ENCODE assay signal across 8 cellular contexts in the genomic region with DNA sequence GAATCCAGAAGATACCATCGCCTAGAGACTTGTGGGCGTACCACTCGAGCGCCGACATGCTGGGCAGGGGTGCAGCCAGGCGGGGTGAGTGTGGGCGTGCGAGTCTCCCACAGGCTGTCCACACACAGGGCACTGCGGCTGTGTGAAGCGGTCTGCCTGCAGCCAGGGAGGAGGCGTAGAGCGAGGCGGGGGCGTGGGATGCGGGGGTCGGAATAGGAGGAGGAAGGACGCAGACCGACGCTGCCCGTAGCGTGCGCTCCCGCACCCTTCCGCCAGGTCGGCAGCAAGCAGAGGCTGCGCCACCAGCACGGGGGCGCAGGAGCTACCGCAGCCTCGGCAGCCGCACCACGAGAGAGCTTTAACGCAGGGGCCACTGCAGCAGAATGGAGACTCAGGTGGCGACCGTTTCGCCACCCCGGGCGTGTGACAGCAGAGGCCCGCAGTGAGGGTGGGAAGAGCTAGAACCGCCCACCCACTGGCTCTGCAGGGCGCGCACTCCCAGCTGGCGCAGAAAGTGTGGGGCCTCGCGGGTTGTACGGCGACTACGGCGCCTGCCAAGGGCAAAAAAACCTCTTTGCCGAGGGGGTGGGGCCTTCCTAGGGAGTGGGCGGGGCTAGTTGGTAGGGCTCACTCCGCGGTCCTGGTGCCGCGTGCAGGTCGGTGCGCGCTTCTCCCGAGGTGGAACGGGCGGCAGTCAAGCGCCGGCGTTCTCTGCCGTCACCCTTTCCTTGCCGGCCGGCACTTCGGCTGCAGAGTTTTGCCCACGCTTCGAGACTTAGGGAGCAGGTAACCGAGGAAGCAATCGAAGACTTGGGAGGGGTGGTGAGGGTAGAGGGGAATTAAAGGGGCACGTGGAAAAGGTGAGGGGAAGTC. TPM values are rescaled to one million over a fixed set of nuclear protein-coding genes. Genes with fewer than 3 reads are reported as not detected.
DNase-seq lines count a peak whose midpoint lies in the region; ATAC-seq, FAIRE-seq and TF ChIP-seq lines count a peak whose summit lies in the region.

TSS of gene MBLAC2 (minus strand) at position 537 of the 873 bp plus-strand sequence. CDS start at position 58, 479 bp downstream.
A gene with protein sequence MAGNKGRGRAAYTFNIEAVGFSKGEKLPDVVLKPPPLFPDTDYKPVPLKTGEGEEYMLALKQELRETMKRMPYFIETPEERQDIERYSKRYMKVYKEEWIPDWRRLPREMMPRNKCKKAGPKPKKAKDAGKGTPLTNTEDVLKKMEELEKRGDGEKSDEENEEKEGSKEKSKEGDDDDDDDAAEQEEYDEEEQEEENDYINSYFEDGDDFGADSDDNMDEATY (plus strand): TSS at position 630 of the 873 bp plus-strand sequence. CDS start 10,704 bp downstream, outside the sequence.

- TF ChIP-seq CTCF in adrenal gland (IDR thresholded peaks at IDR 0.05) = peak; percentile 10 to 71 (median 62)
- TF ChIP-seq CTCF in heart right ventricle (IDR thresholded peaks at IDR 0.05) = peak in 7 of 9 donors; percentile 14 to 60 (median 50)
- peak; percentile 55 for TF ChIP-seq CTCF in upper lobe of right lung (IDR thresholded peaks at IDR 0.05)

- peak within 1 kb of the TSS; percentile 62 to 73 (median 70) for H3K4me3 ChIP-seq in adrenal gland
- H3K4me3 ChIP-seq in heart right ventricle = peak within 1 kb of the TSS; percentile 65 to 95 (median 82)
- H3K4me3 ChIP-seq in upper lobe of right lung = peak within 1 kb of the TSS; percentile 79

- peak; percentile 78 for DNase-seq in GM12891 (ENCODE audit: insufficient read length, low spot score)
- peak; percentile 84 for DNase-seq in NCI-H1105 treated with DMSO at 0.1 percent for 48 hours (lab: John Stamatoyannopoulos, UW)
- DNase-seq in SW 1271 (lab: John Stamatoyannopoulos, UW) = peak; percentile 87 to 96
- DNase-seq in adrenal gland = peak; percentile 93 to 96 (median 95)
- DNase-seq in heart right ventricle = peak; percentile 91 to 93
- DNase-seq in posterior vena cava (ENCODE audit: low spot score) = peak; percentile 97
- DNase-seq in upper lobe of right lung = peak; percentile 97

- intact Hi-C loops in adrenal gland (cut with DNase I) (no loop called here), heart right ventricle (cut with DNase I) (loop anchor here in 7 of 10 donors (1.0 to 10.0 kb wide), 5 partner anchors 34 to 67 kb away; partner anchors contain the start of genes LYSMD3 (in 7 of the 7) and CETN3 (in 2 of the 7)), posterior vena cava (cut with DNase I) (no loop called here), upper lobe of right lung (cut with DNase I) (no loop called here)

- ATAC-seq in HG02759 (IDR thresholded peaks at IDR 0.05; ENCODE audit: unreplicated experiment) (peak; percentile 90), heart right ventricle (peak; percentile 97 to 99 (median 98)), upper lobe of right lung (peak; percentile 97)

- H3K9me3 ChIP-seq in adrenal gland (replicated peaks in 1 of 3) (no peaks in the 10 kb centered on the region), heart right ventricle (peaks cover 0 to 2% (median 0%) of the 10 kb centered on the region in 11 donors), upper lobe of right lung (no peaks in the 10 kb centered on the region)

- H3K27me3 ChIP-seq in adrenal gland (no peaks in the 10 kb centered on the region), heart right ventricle (no peaks in the 10 kb centered on the region), upper lobe of right lung (no peaks in the 10 kb centered on the region)

- peak; percentile 95 for FAIRE-seq in GM12891 (lab: Jason Lieb, UNC)

- H3K36me3 ChIP-seq in adrenal gland (replicated peaks in 1 of 2) (no peaks in the 10 kb centered on the region), heart right ventricle (no peaks in the 10 kb centered on the region), upper lobe of right lung (no peaks in the 10 kb centered on the region)

- TF ChIP-seq POLR2A in GM12891 (IDR thresholded peaks at IDR 0.05; ENCODE audit: low read depth, low read length) (peak; percentile 78), adrenal gland (IDR thresholded peaks at IDR 0.05) (peak; percentile 54 to 79)

- WGBS in adrenal gland, 4 donors = 0% methylated on average over 11 to 73 of the region's 73 CpGs
- 0 to 1% methylated on average over 73 of the region's 73 CpGs for WGBS in heart right ventricle, 2 donors

- H3K27ac ChIP-seq in adrenal gland (peak within 1 kb of the TSS in 4 of 5 donors; percentile 57 to 90 (median 76)), heart right ventricle (peak within 1 kb of the TSS; percentile 8 to 91 (median 82)), upper lobe of right lung (peak within 1 kb of the TSS; percentile 86)

- peaks cover 6 to 23% of the 10 kb centered on the region in 2 donors for H3K4me1 ChIP-seq in adrenal gland (replicated peaks in 1 of 2)
- H3K4me1 ChIP-seq in heart right ventricle = peaks cover 0 to 30% (median 19%) of the 10 kb centered on the region in 9 donors
- peaks cover 9% of the 10 kb centered on the region for H3K4me1 ChIP-seq in upper lobe of right lung

TF ChIP-seq in GM12891, 5 proteins besides CTCF, POLR2A, EP300 and RAD21:
- peak; percentile 63; the same call in 1 of the 2 replicates for TF ChIP-seq POU2F2 (IDR thresholded peaks at IDR 0.05; ENCODE audit: low read depth, low read length)
- TF ChIP-seq POLR2AphosphoS5 (IDR thresholded peaks at IDR 0.05; ENCODE audit: low read depth, low read length) = peak; percentile 92
- peak; percentile 2 for TF ChIP-seq PAX5 (IDR thresholded peaks at IDR 0.05; ENCODE audit: insufficient read depth, low read length, severe bottlenecking)
- TF ChIP-seq TAF1 (IDR thresholded peaks at IDR 0.05; ENCODE audit: low read depth, low read length) = peak; percentile 60
- TF ChIP-seq SPI1 (IDR thresholded peaks at IDR 0.05; ENCODE audit: low read depth, low read length) = peak; percentile 22; the same call in 1 of the 2 replicates

RNA-seq across cellular contexts. Expression of gene MBLAC2, which starts in this region (rescaled TPM):
- polyA plus RNA-seq in GM12891 (2012; ENCODE audit: low read depth, missing spikeins) = 2.8 TPM
- total RNA-seq in adrenal gland (1 to 10 TPM; 3.7 to 7.1 (median 5.2) TPM), heart right ventricle (1 to 10 TPM; 3.1 to 4.8 (median 3.5) TPM), posterior vena cava (1 to 10 TPM; 5.0 to 5.1 TPM), upper lobe of right lung (4.5 TPM)
- polyA plus RNA-seq in adrenal gland (1 to 10 TPM; 1.3 to 8.8 (median 1.4) TPM), heart right ventricle (1 to 10 TPM; 1.0 to 1.3 TPM)

RNA-seq across cellular contexts. Expression of the second gene that starts in this region (rescaled TPM):
- polyA plus RNA-seq in GM12891 (2012; ENCODE audit: low read depth, missing spikeins) = 11.8 TPM
- total RNA-seq in adrenal gland = 1 to 10 TPM in 1 of 8 donors, under 1 TPM in 5, not detected in 2; 0.30 to 1.2 (median 0.78) TPM
- polyA plus RNA-seq in adrenal gland = 1 to 10 TPM; 1.0 to 2.4 (median 2.1) TPM
- total RNA-seq in heart right ventricle = 1 to 10 TPM in 2 of 10 donors, under 1 TPM in 8; 0.13 to 2.1 (median 0.54) TPM
- 1 to 10 TPM in 1 of 2 donors, under 1 TPM in 1; 0.38 to 2.0 TPM for polyA plus RNA-seq in heart right ventricle
- 1 to 10 TPM; 1.2 to 1.5 TPM for total RNA-seq in posterior vena cava
- 0.93 TPM for total RNA-seq in upper lobe of right lung

Comparison
In these comparisons a context has a peak if more than half of its experiments do, and no peak if none do; other contexts are left out.
1. Peak in every context shown above with its lines: DNase-seq, ATAC-seq, H3K4me3 ChIP-seq and H3K27ac ChIP-seq.
2. intact Hi-C loops: an anchor here in heart right ventricle (1.0 to 10.0 kb wide); none called in adrenal gland, posterior vena cava and upper lobe of right lung.